In the genomic region with DNA sequence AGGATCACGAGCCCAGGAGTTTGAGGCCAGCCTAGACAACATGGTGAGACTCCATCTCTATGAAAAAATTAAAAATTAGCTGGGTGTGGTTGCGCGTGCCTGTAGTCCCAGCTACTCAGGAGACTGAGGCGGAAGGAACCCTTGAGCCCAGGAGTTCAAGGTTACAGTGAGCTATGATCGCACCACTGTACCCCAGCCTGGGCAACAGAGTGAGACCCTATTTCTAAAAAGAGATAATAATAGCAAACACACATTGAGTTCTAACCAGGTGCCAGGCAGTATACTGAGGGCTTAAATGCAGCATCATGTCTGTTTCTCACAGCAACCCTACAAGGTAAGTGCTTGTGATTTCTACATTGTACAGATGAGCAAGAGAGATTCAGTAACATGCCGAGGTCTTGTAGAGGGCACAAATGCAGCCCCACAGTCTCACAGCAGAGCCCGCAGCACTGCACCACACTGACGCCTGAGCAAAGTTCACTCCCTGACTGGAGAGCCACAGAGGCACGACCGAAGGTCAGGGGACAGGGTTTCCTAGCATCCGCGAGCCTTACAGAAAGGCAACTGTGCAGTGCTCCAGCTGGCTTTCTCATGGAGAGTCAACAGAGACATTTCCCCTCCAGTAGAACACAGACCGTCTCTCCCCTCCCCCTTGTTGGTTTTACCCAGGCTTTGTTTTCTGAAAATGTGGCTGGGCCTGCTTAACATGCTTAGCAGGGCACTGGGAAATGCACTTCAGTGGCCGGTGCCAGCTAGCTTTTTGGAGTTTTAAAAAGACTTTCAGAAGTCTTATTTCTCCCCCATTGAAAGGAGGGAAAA, we compare ENCODE assay signal across 13 cellular contexts. TPM values are rescaled to one million over a fixed set of nuclear protein-coding genes. Genes with fewer than 3 reads are reported as not detected.
DNase-seq lines count a peak whose midpoint lies in the region; ATAC-seq and TF ChIP-seq lines count a peak whose summit lies in the region.
"Had no signal": no experiment of that assay in that cellular context is flagged by ENCODE, and none has a peak within 500 bp of the region (broad histone marks: within the 10 kb centered on the region; RNA-seq: fewer than 3 reads in every experiment).

No MANE protein-coding gene starts in this region.

- peak overlapping the region; percentile 51 for H3K4me3 Mint-ChIP-seq in Caco-2 (ENCODE audit: unreplicated experiment)
- H3K4me3 Mint-ChIP-seq in neural progenitor cell, result peak overlapping the region; percentile 12

- H3K36me3 ChIP-seq in Caco-2 (ENCODE audit: control insufficient read depth, insufficient read depth, low read length), result peaks cover 5% of the 10 kb centered on the region
- no peaks in the 10 kb centered on the region for H3K36me3 ChIP-seq in neural progenitor cell

- DNase-seq in Caco-2 (peak; percentile 84 to 85), NCI-H748 (lab: John Stamatoyannopoulos, UW; ENCODE audit: unreplicated experiment) (peak; percentile 60), globus pallidus (ENCODE audit: low spot score) (peak; percentile 73), neural progenitor cell (ENCODE audit: low spot score) (peak; percentile 67), middle frontal gyrus (ENCODE audit: extremely low spot score, low spot score) (no peak)
- DNase-seq: activated CD8-positive, alpha-beta memory T cell treated with anti-CD3 and anti-CD28 coated beads, Interleukin-2, amount 50 U/mL, for 48 hours; HCEC 1CT; MG63; T1000 had no signal

- no peaks in the 10 kb centered on the region for H3K9me3 ChIP-seq in Caco-2
- H3K9me3 ChIP-seq in neural progenitor cell (ENCODE audit: low read depth), result no peaks in the 10 kb centered on the region
- H3K9me3 ChIP-seq: BLaER1 treated with 17β-estradiol and CSF1 and Interleukin-3, amounts not matched to agents 10 nM and 100 nM; MG63 had no signal

- peak overlapping the region; percentile 1 for H3K27ac ChIP-seq in neural progenitor cell

- H3K4me1 Mint-ChIP-seq in Caco-2 (ENCODE audit: low read depth, unreplicated experiment), result peaks cover 41% of the 10 kb centered on the region
- peaks cover 20% of the 10 kb centered on the region for H3K4me1 Mint-ChIP-seq in neural progenitor cell

- no peaks in the 10 kb centered on the region for H4K20me1 ChIP-seq in neural progenitor cell (ENCODE audit: low read depth)

- H3K9ac ChIP-seq in neural progenitor cell, result no peak overlapping the region
- H3K9ac ChIP-seq: BLaER1 treated with 17β-estradiol and CSF1 and Interleukin-3, amounts not matched to agents 10 nM and 100 nM had no signal

- CTCF ChIA-PET in Caco-2 (lab: Charles Lee), result interaction anchor here (2.3 kb wide), 1 partner anchor 8 kb away, joined by 8 read pairs; no protein-coding TSS in a partner anchor

- H2AFZ ChIP-seq in neural progenitor cell (replicated peaks), result peak overlapping the region; percentile 23

- intact Hi-C loops in Caco-2 (cut with micrococcal nuclease; ENCODE audit: unreplicated experiment), result loop anchor here (1.0 to 2.0 kb wide), 2 partner anchors 37 to 127 kb away; partner anchors contain the start of genes ABI1 and PDSS1

- H3K27me3 Mint-ChIP-seq in Caco-2 (ENCODE audit: insufficient read depth, unreplicated experiment), result no peaks in the 10 kb centered on the region
- H3K27me3 Mint-ChIP-seq in neural progenitor cell (ENCODE audit: insufficient read depth, low read depth), result peaks cover 3% of the 10 kb centered on the region

- H3K9me3 Mint-ChIP-seq in Caco-2 (ENCODE audit: unreplicated experiment), result no peaks in the 10 kb centered on the region
- H3K9me3 Mint-ChIP-seq in neural progenitor cell, result no peaks in the 10 kb centered on the region

- TF ChIP-seq CTCF in Caco-2 (IDR thresholded peaks at IDR 0.05; ENCODE audit: insufficient read depth in 1 of 2, low read depth in 1 of 2, low read length in 1 of 2, severe bottlenecking in 1 of 2, unreplicated experiment in 1 of 2) (no peak), neural progenitor cell (IDR thresholded peaks at IDR 0.05) (no peak)

- ATAC-seq in HG02938 (IDR thresholded peaks at IDR 0.05; ENCODE audit: unreplicated experiment) (no peak), GM19328 (IDR thresholded peaks at IDR 0.05; ENCODE audit: unreplicated experiment) (no peak), GM18868 (IDR thresholded peaks at IDR 0.05; ENCODE audit: unreplicated experiment) (no peak)

- H3K4me2 ChIP-seq in neural progenitor cell, result peak overlapping the region; percentile 44

- peaks cover 90% of the 10 kb centered on the region for H3K36me3 Mint-ChIP-seq in Caco-2 (ENCODE audit: insufficient read depth, unreplicated experiment)
- peaks cover 18% of the 10 kb centered on the region for H3K36me3 Mint-ChIP-seq in neural progenitor cell

- H3K27ac Mint-ChIP-seq in Caco-2 (ENCODE audit: unreplicated experiment), result peak overlapping the region; percentile 91
- H3K27ac Mint-ChIP-seq in neural progenitor cell, result peak overlapping the region; percentile 92

- H3K27me3 ChIP-seq in Caco-2 (replicated peaks; ENCODE audit: control insufficient read depth, insufficient read depth, low read length), result no peaks in the 10 kb centered on the region
- H3K27me3 ChIP-seq in neural progenitor cell, result no peaks in the 10 kb centered on the region
- H3K27me3 ChIP-seq: BLaER1 treated with 17β-estradiol and CSF1 and Interleukin-3, amounts not matched to agents 10 nM and 100 nM; MG63 had no signal

- no TSS peak for BruUV-seq in Caco-2 (replicated peaks; lab: Mats Ljungman, UMichigan)

- H3K79me2 ChIP-seq in neural progenitor cell (ENCODE audit: low read depth), result no peaks in the 10 kb centered on the region

- H3K4me3 ChIP-seq in Caco-2 (ENCODE audit: low read depth, low read length) (no peak overlapping the region), neural progenitor cell (no peak overlapping the region)
- H3K4me3 ChIP-seq: BLaER1 treated with 17β-estradiol and CSF1 and Interleukin-3, amounts not matched to agents 10 nM and 100 nM; MG63 had no signal

- H3K4me1 ChIP-seq in Caco-2, result peaks cover 56% of the 10 kb centered on the region
- H3K4me1 ChIP-seq in neural progenitor cell, result peaks cover 18% of the 10 kb centered on the region

- POLR2A ChIA-PET in Caco-2 (lab: Charles Lee), result no interaction called here

- H3F3A ChIP-seq in neural progenitor cell (ENCODE audit: low read depth), result no peaks in the 10 kb centered on the region

RNA-seq across cellular contexts. Expression of gene PDSS1, which starts 36.5 kb away (rescaled TPM):
- total RNA-seq in Caco-2 (2022) (22.4 and 24.9 TPM in 2 replicates), neural progenitor cell (ENCODE audit: low replicate concordance) (15.0 and 17.2 TPM in 2 replicates)
